In the genomic region with DNA sequence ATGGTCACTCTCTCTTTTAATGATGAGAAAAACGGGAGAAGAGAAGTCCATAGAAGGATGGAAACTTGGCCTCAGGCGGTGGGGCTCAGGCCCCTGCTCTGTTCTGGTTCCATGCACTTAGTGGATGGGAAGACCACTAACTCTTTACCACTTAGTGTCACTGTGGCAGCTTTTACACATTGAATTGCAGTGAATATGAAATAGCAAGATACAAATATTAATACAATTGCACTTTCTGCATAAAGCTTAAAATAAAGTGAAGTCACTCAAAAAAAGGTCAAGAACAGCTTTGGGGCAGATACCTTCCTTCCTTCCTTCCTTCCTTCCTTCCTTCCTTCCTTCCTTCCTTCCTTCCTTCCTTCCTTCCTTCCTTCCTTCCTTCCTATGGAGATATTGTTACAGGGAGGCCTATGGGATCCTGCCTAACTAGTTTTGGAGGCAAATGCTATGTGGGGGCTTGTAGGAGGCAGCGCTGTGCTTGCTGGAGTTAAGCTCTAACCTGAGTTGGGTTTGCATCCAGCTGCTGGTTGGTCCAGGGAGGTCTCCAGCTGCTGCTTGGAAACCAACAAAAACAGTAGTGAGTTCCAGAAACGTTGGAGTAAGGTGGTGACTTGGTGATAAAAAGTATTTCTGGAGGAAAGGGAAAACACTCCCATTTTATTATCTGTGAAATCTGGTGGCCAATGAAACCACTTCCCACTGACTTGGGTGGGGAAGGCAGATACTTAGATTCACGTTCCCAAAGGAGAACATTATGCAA, we compare ENCODE assay signal across 7 cellular contexts.
"Had no signal": no experiment of that assay in that cellular context is flagged by ENCODE, and none has a peak within 500 bp of the region (broad histone marks: within the 10 kb centered on the region; RNA-seq: fewer than 3 reads in every experiment).

No MANE protein-coding gene starts in this region.

- H3K4me1 Mint-ChIP-seq: IgD-negative memory B cell had no signal

- H3K27ac Mint-ChIP-seq: GM23338, H9, HFFc6, IgD-negative memory B cell had no signal

- DNase-seq: H9, HCEC 1CT, HFFc6, KBM-7 had no signal

- H3K9me3 Mint-ChIP-seq: GM23338, HFFc6, IgD-negative memory B cell had no signal

- H3K4me3 ChIP-seq: GM23338 had no signal

- H3K36me3 Mint-ChIP-seq: IgD-negative memory B cell had no signal

- H3K4me3 Mint-ChIP-seq: GM23338, H9, HFFc6, IgD-negative memory B cell had no signal

- ATAC-seq: GM23338, HepG2 had no signal
